1 cellular context compared by ENCODE assay signal in the genomic region with DNA sequence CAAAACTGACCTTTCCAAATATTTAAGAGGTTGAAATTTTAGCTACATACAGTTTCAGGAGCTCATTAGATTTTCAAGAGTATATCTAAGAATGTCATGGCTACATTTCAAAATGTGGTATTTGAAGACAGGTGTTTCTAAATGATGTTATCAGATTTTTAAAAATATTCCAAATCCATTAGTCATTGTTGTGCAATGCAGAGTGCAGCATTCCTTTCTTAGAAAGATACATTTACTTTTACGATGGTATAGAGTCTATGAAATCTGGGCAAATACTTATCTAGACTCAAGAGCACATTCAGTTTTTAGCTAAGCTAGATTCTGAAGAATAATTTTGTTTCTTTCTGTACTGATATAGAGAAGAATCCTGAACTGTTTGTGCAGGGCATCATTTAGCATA.
TF ChIP-seq lines count a peak whose summit lies in the region.

No MANE protein-coding gene starts in this region.

TF ChIP-seq in SK-N-SH, 30 proteins besides CTCF, POLR2A, EP300 and RAD21 (continued from another document):
- TF ChIP-seq, protein P1, sequence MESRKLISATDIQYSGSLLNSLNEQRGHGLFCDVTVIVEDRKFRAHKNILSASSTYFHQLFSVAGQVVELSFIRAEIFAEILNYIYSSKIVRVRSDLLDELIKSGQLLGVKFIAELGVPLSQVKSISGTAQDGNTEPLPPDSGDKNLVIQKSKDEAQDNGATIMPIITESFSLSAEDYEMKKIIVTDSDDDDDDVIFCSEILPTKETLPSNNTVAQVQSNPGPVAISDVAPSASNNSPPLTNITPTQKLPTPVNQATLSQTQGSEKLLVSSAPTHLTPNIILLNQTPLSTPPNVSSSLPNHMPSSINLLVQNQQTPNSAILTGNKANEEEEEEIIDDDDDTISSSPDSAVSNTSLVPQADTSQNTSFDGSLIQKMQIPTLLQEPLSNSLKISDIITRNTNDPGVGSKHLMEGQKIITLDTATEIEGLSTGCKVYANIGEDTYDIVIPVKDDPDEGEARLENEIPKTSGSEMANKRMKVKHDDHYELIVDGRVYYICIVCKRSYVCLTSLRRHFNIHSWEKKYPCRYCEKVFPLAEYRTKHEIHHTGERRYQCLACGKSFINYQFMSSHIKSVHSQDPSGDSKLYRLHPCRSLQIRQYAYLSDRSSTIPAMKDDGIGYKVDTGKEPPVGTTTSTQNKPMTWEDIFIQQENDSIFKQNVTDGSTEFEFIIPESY (IDR thresholded peaks at IDR 0.05; ENCODE audit: borderline replicate concordance, low read depth) = no peak
- TF ChIP-seq RFX5 (IDR thresholded peaks at IDR 0.05; ENCODE audit: low read length) = no peak
- TF ChIP-seq TCF12 (IDR thresholded peaks at IDR 0.05) = no peak
- TF ChIP-seq, protein P2, sequence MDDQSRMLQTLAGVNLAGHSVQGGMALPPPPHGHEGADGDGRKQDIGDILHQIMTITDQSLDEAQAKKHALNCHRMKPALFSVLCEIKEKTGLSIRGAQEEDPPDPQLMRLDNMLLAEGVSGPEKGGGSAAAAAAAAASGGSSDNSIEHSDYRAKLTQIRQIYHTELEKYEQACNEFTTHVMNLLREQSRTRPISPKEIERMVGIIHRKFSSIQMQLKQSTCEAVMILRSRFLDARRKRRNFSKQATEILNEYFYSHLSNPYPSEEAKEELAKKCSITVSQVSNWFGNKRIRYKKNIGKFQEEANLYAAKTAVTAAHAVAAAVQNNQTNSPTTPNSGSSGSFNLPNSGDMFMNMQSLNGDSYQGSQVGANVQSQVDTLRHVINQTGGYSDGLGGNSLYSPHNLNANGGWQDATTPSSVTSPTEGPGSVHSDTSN (IDR thresholded peaks at IDR 0.05) = no peak
- TF ChIP-seq, protein P3, sequence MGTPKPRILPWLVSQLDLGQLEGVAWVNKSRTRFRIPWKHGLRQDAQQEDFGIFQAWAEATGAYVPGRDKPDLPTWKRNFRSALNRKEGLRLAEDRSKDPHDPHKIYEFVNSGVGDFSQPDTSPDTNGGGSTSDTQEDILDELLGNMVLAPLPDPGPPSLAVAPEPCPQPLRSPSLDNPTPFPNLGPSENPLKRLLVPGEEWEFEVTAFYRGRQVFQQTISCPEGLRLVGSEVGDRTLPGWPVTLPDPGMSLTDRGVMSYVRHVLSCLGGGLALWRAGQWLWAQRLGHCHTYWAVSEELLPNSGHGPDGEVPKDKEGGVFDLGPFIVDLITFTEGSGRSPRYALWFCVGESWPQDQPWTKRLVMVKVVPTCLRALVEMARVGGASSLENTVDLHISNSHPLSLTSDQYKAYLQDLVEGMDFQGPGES (IDR thresholded peaks at IDR 0.05; ENCODE audit: low read depth, low read length) = no peak
- no peak for TF ChIP-seq SMC3 (IDR thresholded peaks at IDR 0.05; ENCODE audit: low read depth, low read length)
- no peak for TF ChIP-seq TAF1 (IDR thresholded peaks at IDR 0.05; ENCODE audit: borderline replicate concordance, low read depth, low read length)
